ENCODE assay signal across 1 cellular context in the genomic region with DNA sequence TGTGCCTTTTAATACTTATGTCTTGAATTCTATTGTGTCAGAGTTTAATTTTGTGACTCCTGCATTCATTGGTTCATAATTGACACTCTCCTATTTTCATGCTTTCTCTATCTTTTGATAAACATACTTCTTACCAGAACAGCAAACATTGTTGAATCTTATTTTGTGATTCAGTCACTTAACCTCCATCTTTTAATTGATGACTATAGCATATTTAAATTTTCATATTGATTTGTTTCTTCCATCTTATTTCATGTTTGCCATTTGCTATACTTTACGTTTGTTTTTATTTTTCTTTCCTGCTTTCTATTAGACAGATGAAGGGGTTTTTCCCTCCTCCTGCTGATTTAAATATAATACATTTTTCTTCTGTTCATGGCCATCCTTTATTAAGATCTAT.
TF ChIP-seq lines count a peak whose summit lies in the region.

No MANE protein-coding gene starts in this region.

TF ChIP-seq in HepG2, 621 proteins besides CTCF, POLR2A, EP300 and RAD21 (continued from another document):
- no peak for TF ChIP-seq PATZ1 (CRISPR knock-in tag; IDR thresholded peaks at IDR 0.05)
- TF ChIP-seq, protein P1, sequence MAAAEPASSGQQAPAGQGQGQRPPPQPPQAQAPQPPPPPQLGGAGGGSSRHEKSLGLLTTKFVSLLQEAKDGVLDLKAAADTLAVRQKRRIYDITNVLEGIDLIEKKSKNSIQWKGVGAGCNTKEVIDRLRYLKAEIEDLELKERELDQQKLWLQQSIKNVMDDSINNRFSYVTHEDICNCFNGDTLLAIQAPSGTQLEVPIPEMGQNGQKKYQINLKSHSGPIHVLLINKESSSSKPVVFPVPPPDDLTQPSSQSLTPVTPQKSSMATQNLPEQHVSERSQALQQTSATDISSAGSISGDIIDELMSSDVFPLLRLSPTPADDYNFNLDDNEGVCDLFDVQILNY (CRISPR knock-in tag; conservative IDR thresholded peaks at IDR 0.05): no peak
- TF ChIP-seq MAFF (IDR thresholded peaks at IDR 0.05; ENCODE audit: low read depth, low read length): peak; percentile 38; the same call in 1 of the 2 replicates
- TF ChIP-seq, protein P2, sequence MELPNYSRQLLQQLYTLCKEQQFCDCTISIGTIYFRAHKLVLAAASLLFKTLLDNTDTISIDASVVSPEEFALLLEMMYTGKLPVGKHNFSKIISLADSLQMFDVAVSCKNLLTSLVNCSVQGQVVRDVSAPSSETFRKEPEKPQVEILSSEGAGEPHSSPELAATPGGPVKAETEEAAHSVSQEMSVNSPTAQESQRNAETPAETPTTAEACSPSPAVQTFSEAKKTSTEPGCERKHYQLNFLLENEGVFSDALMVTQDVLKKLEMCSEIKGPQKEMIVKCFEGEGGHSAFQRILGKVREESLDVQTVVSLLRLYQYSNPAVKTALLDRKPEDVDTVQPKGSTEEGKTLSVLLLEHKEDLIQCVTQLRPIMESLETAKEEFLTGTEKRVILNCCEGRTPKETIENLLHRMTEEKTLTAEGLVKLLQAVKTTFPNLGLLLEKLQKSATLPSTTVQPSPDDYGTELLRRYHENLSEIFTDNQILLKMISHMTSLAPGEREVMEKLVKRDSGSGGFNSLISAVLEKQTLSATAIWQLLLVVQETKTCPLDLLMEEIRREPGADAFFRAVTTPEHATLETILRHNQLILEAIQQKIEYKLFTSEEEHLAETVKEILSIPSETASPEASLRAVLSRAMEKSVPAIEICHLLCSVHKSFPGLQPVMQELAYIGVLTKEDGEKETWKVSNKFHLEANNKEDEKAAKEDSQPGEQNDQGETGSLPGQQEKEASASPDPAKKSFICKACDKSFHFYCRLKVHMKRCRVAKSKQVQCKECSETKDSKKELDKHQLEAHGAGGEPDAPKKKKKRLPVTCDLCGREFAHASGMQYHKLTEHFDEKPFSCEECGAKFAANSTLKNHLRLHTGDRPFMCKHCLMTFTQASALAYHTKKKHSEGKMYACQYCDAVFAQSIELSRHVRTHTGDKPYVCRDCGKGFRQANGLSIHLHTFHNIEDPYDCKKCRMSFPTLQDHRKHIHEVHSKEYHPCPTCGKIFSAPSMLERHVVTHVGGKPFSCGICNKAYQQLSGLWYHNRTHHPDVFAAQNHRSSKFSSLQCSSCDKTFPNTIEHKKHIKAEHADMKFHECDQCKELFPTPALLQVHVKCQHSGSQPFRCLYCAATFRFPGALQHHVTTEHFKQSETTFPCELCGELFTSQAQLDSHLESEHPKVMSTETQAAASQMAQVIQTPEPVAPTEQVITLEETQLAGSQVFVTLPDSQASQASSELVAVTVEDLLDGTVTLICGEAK (IDR thresholded peaks at IDR 0.05): no peak
- TF ChIP-seq, protein P2 (CRISPR knock-in tag; IDR thresholded peaks at IDR 0.05): no peak
